ENCODE assay signal across 8 cellular contexts in the genomic region with DNA sequence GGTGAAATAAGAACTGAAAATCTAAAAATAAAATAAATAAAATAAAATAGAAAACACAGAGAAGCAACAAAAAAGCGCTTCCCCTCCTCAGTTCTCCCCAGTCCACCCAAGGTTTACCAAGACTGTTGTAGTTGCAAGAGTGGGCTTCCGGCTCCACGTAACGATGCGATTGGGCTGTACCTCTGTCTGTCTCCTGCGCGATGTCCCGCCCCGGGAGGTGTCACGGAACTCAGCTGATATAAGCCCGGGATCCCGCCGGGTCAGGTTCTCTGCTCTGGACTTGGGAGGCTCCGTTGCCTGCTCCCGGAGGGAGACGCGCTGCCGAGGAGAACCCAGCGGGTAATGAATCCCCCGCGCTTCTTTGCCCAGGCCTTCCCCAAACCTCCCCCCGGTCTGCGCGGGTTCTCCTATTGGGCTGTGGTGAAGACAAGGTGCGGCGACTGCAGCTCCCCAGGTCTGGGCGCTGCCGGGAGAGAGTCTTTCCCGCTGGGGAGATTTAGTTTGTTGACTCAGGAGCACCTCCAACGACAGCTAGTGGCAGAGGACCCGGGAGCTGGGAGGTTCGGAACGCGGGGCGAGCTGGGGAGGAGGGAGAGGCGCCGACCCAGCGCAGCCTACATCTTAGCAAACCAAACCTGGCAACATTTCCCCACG. TPM values are rescaled to one million over a fixed set of nuclear protein-coding genes. Genes with fewer than 3 reads are reported as not detected.
DNase-seq lines count a peak whose midpoint lies in the region; ATAC-seq and TF ChIP-seq lines count a peak whose summit lies in the region.

A gene (plus strand): TSS at position 268 of the 654 bp plus-strand sequence. CDS start 15,619 bp downstream, outside the sequence.

- no peaks in the 10 kb centered on the region for H3K27me3 ChIP-seq in left lung

- H3K27ac ChIP-seq in left lung = peak within 1 kb of the TSS; percentile 94 to 96

- H3K4me1 ChIP-seq in left lung = peaks cover 11 to 58% of the 10 kb centered on the region in 2 donors

- H3K36me3 ChIP-seq in left lung = peaks cover 0 to 8% of the 10 kb centered on the region in 2 donors

- ATAC-seq in GM18907 (IDR thresholded peaks at IDR 0.05; ENCODE audit: unreplicated experiment) (peak; percentile 86), HG03139 (IDR thresholded peaks at IDR 0.05; ENCODE audit: unreplicated experiment) (peak; percentile 60), left lung (peak; percentile 95)

- peak within 1 kb of the TSS; percentile 54 to 85 for H3K4me3 ChIP-seq in left lung

- intact Hi-C loops in left lung (cut with DNase I) = no loop called here

- H3K9me3 ChIP-seq in left lung = no peaks in the 10 kb centered on the region

- DNase-seq in AG08395 (ENCODE audit: low spot score) (peak; percentile 97), NCI-H510A (lab: John Stamatoyannopoulos, UW) (peak; percentile 2), dermis microvascular lymphatic vessel endothelial cell (ENCODE audit: low read depth in 2 of 2) (peak; percentile 80 to 91), left lung (peak; percentile 93 to 96)
- DNase-seq in activated CD4-positive, alpha-beta T cell treated with anti-CD3 and anti-CD28 coated beads, Interleukin-2, amount 50 U/mL, for 48 hours = peak; percentile 95 to 96
- DNase-seq in stimulated activated CD4-positive, alpha-beta T cell treated with anti-CD3 and anti-CD28 coated beads, Interleukin-2, amount 100 ng/mL, for 4 hours (ENCODE audit: low read depth) = peak; percentile 91

- no peak for TF ChIP-seq CTCF in left lung (IDR thresholded peaks at IDR 0.05)

RNA-seq across cellular contexts. Expression of the gene that starts here (rescaled TPM):
- total RNA-seq in dermis microvascular lymphatic vessel endothelial cell (21.2 and 35.9 TPM in 2 replicates), left lung (10 to 100 TPM; 51.3 to 67.5 TPM)

Comparison
In these comparisons a context has a peak if more than half of its experiments do, and no peak if none do; other contexts are left out.
1. Peak in every context shown above with its lines: DNase-seq, ATAC-seq, H3K4me3 ChIP-seq and H3K27ac ChIP-seq.
2. DNase-seq: peak in every context shown above with its lines; median percentile 97 in AG08395; 96 in activated CD4-positive, alpha-beta T cell treated with anti-CD3 and anti-CD28 coated beads, Interleukin-2, amount 50 U/mL, for 48 hours; 94 in left lung; 91 in stimulated activated CD4-positive, alpha-beta T cell treated with anti-CD3 and anti-CD28 coated beads, Interleukin-2, amount 100 ng/mL, for 4 hours; 86 in dermis microvascular lymphatic vessel endothelial cell; 2 in NCI-H510A.